ENCODE assay signal across 22 cellular contexts in the genomic region with DNA sequence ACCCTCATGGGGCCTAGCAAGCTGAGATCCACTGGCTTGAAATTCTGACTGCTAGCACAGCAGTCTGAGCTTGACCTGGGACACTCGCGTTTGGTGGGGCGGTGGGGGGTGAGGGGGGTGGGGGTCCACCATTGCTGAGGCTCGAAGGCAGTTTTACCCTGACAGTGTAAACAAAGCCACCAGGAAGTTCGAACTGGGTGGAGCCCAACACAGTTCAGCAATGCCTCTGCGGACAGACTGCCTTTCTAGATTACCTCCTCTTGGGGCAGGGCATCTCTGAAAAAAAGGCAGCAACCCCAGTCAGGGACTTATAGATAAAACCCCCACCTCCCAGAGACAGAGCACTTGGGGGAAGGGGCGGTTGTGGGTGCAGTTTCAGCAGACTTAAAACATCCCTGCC.
"Had no signal": no experiment of that assay in that cellular context is flagged by ENCODE, and none has a peak within 500 bp of the region (broad histone marks: within the 10 kb centered on the region; RNA-seq: fewer than 3 reads in every experiment).

No MANE protein-coding gene starts in this region.

- H3K27ac ChIP-seq: dorsolateral prefrontal cortex, epithelial cell of prostate, foreskin keratinocyte, hepatocyte, psoas muscle, sigmoid colon, skin epidermis, stomach, thoracic aorta, transverse colon had no signal

- H3K36me3 ChIP-seq: sigmoid colon, stomach, thoracic aorta, transverse colon had no signal

- DNase-seq: cortex of kidney; dorsolateral prefrontal cortex; effector CD8-positive, alpha-beta T cell; foreskin keratinocyte; left colon; left ventricle myocardium superior; mesenchymal stem cell; naive thymus-derived CD4-positive, alpha-beta T cell; nephron progenitor cell; psoas muscle; retina; sigmoid colon; stimulated activated CD4-positive, alpha-beta T cell treated with anti-CD3 and anti-CD28 coated beads, Interleukin-2, amount 100 ng/mL, for 24 hours; stimulated activated naive CD4-positive, alpha-beta T cell; stomach; substantia nigra; transverse colon had no signal

- H3K4me1 Mint-ChIP-seq: naive thymus-derived CD4-positive, alpha-beta T cell; nephron progenitor cell had no signal

- H3K4me2 ChIP-seq: hepatocyte had no signal

- H3K4me3 ChIP-seq: dorsolateral prefrontal cortex, hepatocyte, lung, psoas muscle, sigmoid colon, skin epidermis, stomach, thoracic aorta, transverse colon had no signal

- H3K27ac Mint-ChIP-seq: naive thymus-derived CD4-positive, alpha-beta T cell; nephron progenitor cell had no signal

- H3K9me3 ChIP-seq: sigmoid colon had no signal

- ATAC-seq: foreskin keratinocyte; left colon; left ventricle myocardium superior; naive thymus-derived CD4-positive, alpha-beta T cell; psoas muscle had no signal

- H2AFZ ChIP-seq: hepatocyte had no signal

- H3K4me3 Mint-ChIP-seq: naive thymus-derived CD4-positive, alpha-beta T cell; nephron progenitor cell had no signal

- H3K79me2 ChIP-seq: hepatocyte had no signal

- H3K27me3 ChIP-seq: hepatocyte, sigmoid colon, stomach, transverse colon had no signal

- H3K4me1 ChIP-seq: foreskin keratinocyte, psoas muscle, sigmoid colon, stomach, transverse colon had no signal
